In the genomic region with DNA sequence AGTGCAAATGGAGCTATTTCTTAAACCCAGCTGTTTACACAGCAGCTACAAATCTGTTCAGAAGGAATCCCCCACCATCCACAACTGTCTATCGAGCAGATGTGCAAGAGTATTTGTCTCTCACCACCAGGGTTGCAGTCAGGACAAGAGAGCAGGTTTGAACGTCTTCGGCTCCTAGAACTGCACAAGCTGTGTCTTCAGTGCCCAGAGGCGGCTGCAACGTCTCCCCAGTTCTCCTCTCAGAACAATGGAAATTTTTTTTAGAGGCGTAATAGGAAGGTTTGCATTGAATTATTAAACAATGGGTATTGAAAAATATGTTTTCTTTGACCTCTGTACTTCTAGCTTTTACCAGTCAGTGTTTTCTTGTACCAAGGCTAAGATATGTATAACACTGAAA, we compare ENCODE assay signal across 29 cellular contexts. TPM values are rescaled to one million over a fixed set of nuclear protein-coding genes. Genes with fewer than 3 reads are reported as not detected.
"Had no signal": no experiment of that assay in that cellular context is flagged by ENCODE, and none has a peak within 500 bp of the region (broad histone marks: within the 10 kb centered on the region; RNA-seq: fewer than 3 reads in every experiment).

No MANE protein-coding gene starts in this region.

- H3K4me1 ChIP-seq: pancreas, uterus had no signal

- H3K27ac Mint-ChIP-seq: activated CD4-positive, alpha-beta T cell treated with anti-CD3 and anti-CD28 coated beads, Interleukin-2, amount 10 ng/mL, durations not matched to agents 24 days and 14 days; activated CD8-positive, alpha-beta T cell treated with anti-CD3 and anti-CD28 coated beads for 36 hours; activated naive CD8-positive, alpha-beta T cell treated with anti-CD3 and anti-CD28 coated beads, Interleukin-2, amount 10 ng/mL, durations not matched to agents 7 days and 5 days; activated T-helper 17 cell treated with anti-CD3 and anti-CD28 coated beads, Interleukin-2, amount 50 U/mL, for 72 hours; naive thymus-derived CD4-positive, alpha-beta T cell; stimulated activated naive CD8-positive, alpha-beta T cell treated with anti-CD3 and anti-CD28 coated beads, Interleukin-15, Interleukin-2, amounts not matched to agents 100 ng/mL and 50 ng/mL, for 24 hours had no signal

- H3K27me3 ChIP-seq: dorsolateral prefrontal cortex, foreskin keratinocyte, neutrophil, pancreas, suprapubic skin, transverse colon, uterus had no signal

- H3K27ac ChIP-seq: foreskin keratinocyte, neutrophil, pancreas, suprapubic skin, transverse colon, uterus had no signal

- H3K4me3 ChIP-seq: dorsolateral prefrontal cortex, pancreas, suprapubic skin, transverse colon, uterus had no signal

- H3K9me3 ChIP-seq: neutrophil, pancreas, suprapubic skin, transverse colon, uterus had no signal

- H3K36me3 ChIP-seq: neutrophil, pancreas, suprapubic skin, transverse colon, uterus had no signal

- DNase-seq: activated CD4-positive, alpha-beta T cell treated with anti-CD3 and anti-CD28 coated beads, Interleukin-2, amount 10 ng/mL, durations not matched to agents 24 days and 14 days; activated CD8-positive, alpha-beta T cell treated with anti-CD3 and anti-CD28 coated beads for 36 hours; activated naive CD4-positive, alpha-beta T cell treated with Interleukin-2 at 50 U/mL for 16 hours; activated naive CD8-positive, alpha-beta T cell treated with anti-CD3 and anti-CD28 coated beads, Interleukin-2, amount 10 ng/mL, durations not matched to agents 7 days and 5 days; activated T-cell treated with anti-CD3 and anti-CD28 coated beads, Interleukin-2, amount 50 U/mL, for 1 hour; amygdala; caudate nucleus; dorsolateral prefrontal cortex; foreskin keratinocyte; glutamatergic neuron; kidney; mesendoderm; naive thymus-derived CD4-positive, alpha-beta T cell; pancreas; stimulated activated CD4-positive, alpha-beta T cell treated with anti-CD3 and anti-CD28 coated beads, Interleukin-2, amount 100 ng/mL, for 48 hours; T-helper 1 cell; T-helper 9 cell; transverse colon; uterus had no signal

- H3K4me3 Mint-ChIP-seq: activated CD4-positive, alpha-beta T cell treated with anti-CD3 and anti-CD28 coated beads, Interleukin-2, amount 10 ng/mL, durations not matched to agents 24 days and 14 days; activated CD8-positive, alpha-beta T cell treated with anti-CD3 and anti-CD28 coated beads for 36 hours; activated naive CD8-positive, alpha-beta T cell treated with anti-CD3 and anti-CD28 coated beads, Interleukin-2, amount 10 ng/mL, durations not matched to agents 7 days and 5 days; activated T-helper 17 cell treated with anti-CD3 and anti-CD28 coated beads, Interleukin-2, amount 50 U/mL, for 72 hours; naive thymus-derived CD4-positive, alpha-beta T cell; stimulated activated naive CD8-positive, alpha-beta T cell treated with anti-CD3 and anti-CD28 coated beads, Interleukin-15, Interleukin-2, amounts not matched to agents 100 ng/mL and 50 ng/mL, for 24 hours had no signal

- ATAC-seq: activated CD8-positive, alpha-beta T cell treated with anti-CD3 and anti-CD28 coated beads for 36 hours; activated T-helper 17 cell treated with anti-CD3 and anti-CD28 coated beads, Interleukin-2, amount 50 U/mL, for 72 hours; foreskin keratinocyte; naive thymus-derived CD4-positive, alpha-beta T cell had no signal

- H3K36me3 Mint-ChIP-seq: activated naive CD8-positive, alpha-beta T cell treated with anti-CD3 and anti-CD28 coated beads, Interleukin-2, amount 10 ng/mL, durations not matched to agents 7 days and 5 days; naive thymus-derived CD4-positive, alpha-beta T cell had no signal

- H3K9me3 Mint-ChIP-seq: activated CD8-positive, alpha-beta T cell treated with anti-CD3 and anti-CD28 coated beads for 36 hours; activated naive CD8-positive, alpha-beta T cell treated with anti-CD3 and anti-CD28 coated beads, Interleukin-2, amount 10 ng/mL, durations not matched to agents 7 days and 5 days; activated T-helper 17 cell treated with anti-CD3 and anti-CD28 coated beads, Interleukin-2, amount 50 U/mL, for 72 hours; stimulated activated naive CD8-positive, alpha-beta T cell treated with anti-CD3 and anti-CD28 coated beads, Interleukin-15, Interleukin-2, amounts not matched to agents 100 ng/mL and 50 ng/mL, for 24 hours had no signal

RNA-seq across cellular contexts. Expression of a gene that starts 7.3 kb away (rescaled TPM):
- total RNA-seq: activated CD4-positive, alpha-beta T cell treated with anti-CD3 and anti-CD28 coated beads, Interleukin-2, amount 10 ng/mL, durations not matched to agents 24 days and 14 days; activated CD8-positive, alpha-beta T cell treated with anti-CD3 and anti-CD28 coated beads for 36 hours; activated naive CD8-positive, alpha-beta T cell treated with anti-CD3 and anti-CD28 coated beads, Interleukin-2, amount 10 ng/mL, durations not matched to agents 7 days and 5 days; activated T-helper 17 cell treated with anti-CD3 and anti-CD28 coated beads, Interleukin-2, amount 50 U/mL, for 72 hours; epithelial cell of proximal tubule; fibroblast of lung; foreskin keratinocyte; kidney; liver; mucosa of gallbladder; naive thymus-derived CD4-positive, alpha-beta T cell; pancreas; renal cortical epithelial cell; skeletal muscle tissue; suprapubic skin; uterus had no signal
- polyA plus RNA-seq: fibroblast of lung; foreskin keratinocyte; liver; naive thymus-derived CD4-positive, alpha-beta T cell; pancreas had no signal
